ENCODE assay signal across 12 cellular contexts in the genomic region with DNA sequence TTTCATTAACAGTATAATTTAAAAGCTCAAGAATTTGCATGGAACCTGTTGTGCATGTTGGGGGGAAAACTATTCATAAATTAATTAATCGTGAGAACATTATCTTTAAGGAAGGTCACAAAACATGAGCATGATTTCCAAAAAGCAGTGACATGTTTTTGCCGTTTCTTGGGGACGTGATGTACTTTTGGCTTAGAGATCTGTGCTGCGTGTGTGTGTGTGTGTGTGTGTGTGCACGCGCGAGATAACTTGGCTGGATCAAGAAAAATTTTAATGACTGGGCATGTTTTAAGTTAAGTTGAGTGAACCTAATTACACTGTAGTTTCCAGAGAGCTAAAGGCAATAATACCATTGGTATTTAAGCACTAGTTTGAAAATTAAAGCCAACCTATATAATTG. TPM values are rescaled to one million over a fixed set of nuclear protein-coding genes. Genes with fewer than 3 reads are reported as not detected.
DNase-seq lines count a peak whose midpoint lies in the region; ATAC-seq and TF ChIP-seq lines count a peak whose summit lies in the region.
"Had no signal": no experiment of that assay in that cellular context is flagged by ENCODE, and none has a peak within 500 bp of the region (broad histone marks: within the 10 kb centered on the region; RNA-seq: fewer than 3 reads in every experiment).

No MANE protein-coding gene starts in this region.

- no peaks in the 10 kb centered on the region for H3K27me3 ChIP-seq in parathyroid adenoma (ENCODE audit: control insufficient read depth, insufficient read depth, low read length)
- H3K27me3 ChIP-seq in upper lobe of right lung: no peaks in the 10 kb centered on the region
- H3K27me3 ChIP-seq in effector memory CD4-positive, alpha-beta T cell (replicated peaks; ENCODE audit: control insufficient read depth, insufficient read depth, low read length, poor library complexity, severe bottlenecking): no peaks in the 10 kb centered on the region

- no peak overlapping the region for H3K4me3 ChIP-seq in parathyroid adenoma (ENCODE audit: low read depth, low read length)
- H3K4me3 ChIP-seq in upper lobe of right lung: no peak overlapping the region
- H3K4me3 ChIP-seq in effector memory CD4-positive, alpha-beta T cell (ENCODE audit: insufficient read depth, low read depth, low read length, poor library complexity, severe bottlenecking): no peak overlapping the region
- H3K4me3 ChIP-seq: A549 had no signal

- DNase-seq in activated T-cell treated with anti-CD3 and anti-CD28 coated beads, Interleukin-2, amount 50 U/mL, for 24 hours: no peak
- no peak for DNase-seq in activated T-cell treated with anti-CD3 and anti-CD28 coated beads, Interleukin-2, amount 50 U/mL, for 1 hour
- DNase-seq in Right ventricle myocardium superior: no peak
- no peak for DNase-seq in upper lobe of right lung
- DNase-seq in effector memory CD4-positive, alpha-beta T cell: no peak
- no peak for DNase-seq in DMS79 treated with DMSO at 0.1 percent for 48 hours (lab: John Stamatoyannopoulos, UW)
- DNase-seq: activated CD8-positive, alpha-beta memory T cell treated with anti-CD3 and anti-CD28 coated beads, Interleukin-2, amount 50 U/mL, for 4 hours; stimulated activated CD4-positive, alpha-beta T cell treated with anti-CD3 and anti-CD28 coated beads, Interleukin-4, amount 100 ng/mL, for 1 hour had no signal

- peak overlapping the region; percentile 22 for H3K4me2 ChIP-seq in parathyroid adenoma (ENCODE audit: low read length)
- H3K4me2 ChIP-seq: A549 had no signal

- intact Hi-C loops in Right ventricle myocardium superior (cut with DNase I) (no loop called here), upper lobe of right lung (cut with DNase I) (no loop called here)

- no peak overlapping the region for H2AFZ ChIP-seq in parathyroid adenoma

- peaks cover 16% of the 10 kb centered on the region for H3K4me1 Mint-ChIP-seq in activated T-cell treated with anti-CD3 and anti-CD28 coated beads, Interleukin-2, amount 50 U/mL, for 24 hours (ENCODE audit: low read depth)

- H3K36me3 ChIP-seq in parathyroid adenoma (ENCODE audit: control insufficient read depth, insufficient read depth, low read length) (no peaks in the 10 kb centered on the region), upper lobe of right lung (peaks cover 4% of the 10 kb centered on the region)
- H3K36me3 ChIP-seq in effector memory CD4-positive, alpha-beta T cell (ENCODE audit: control insufficient read depth, insufficient read depth, low read length): no peaks in the 10 kb centered on the region

- H3K9me3 ChIP-seq in parathyroid adenoma (ENCODE audit: control insufficient read depth, low read length) (no peaks in the 10 kb centered on the region), upper lobe of right lung (no peaks in the 10 kb centered on the region)
- no peaks in the 10 kb centered on the region for H3K9me3 ChIP-seq in effector memory CD4-positive, alpha-beta T cell (ENCODE audit: control insufficient read depth, low read length)
- H3K9me3 ChIP-seq: A549 had no signal

- H3K27ac Mint-ChIP-seq in activated T-cell treated with anti-CD3 and anti-CD28 coated beads, Interleukin-2, amount 50 U/mL, for 24 hours: no peak overlapping the region
- H3K27ac Mint-ChIP-seq: type B pancreatic cell had no signal

- H3K4me3 Mint-ChIP-seq in activated T-cell treated with anti-CD3 and anti-CD28 coated beads, Interleukin-2, amount 50 U/mL, for 24 hours: peak overlapping the region; percentile 26
- H3K4me3 Mint-ChIP-seq: type B pancreatic cell had no signal

- no peak overlapping the region for H3K9ac ChIP-seq in parathyroid adenoma

- TF ChIP-seq CTCF in parathyroid adenoma (IDR thresholded peaks at IDR 0.05) (no peak), upper lobe of right lung (IDR thresholded peaks at IDR 0.05) (no peak)

- H3K79me2 ChIP-seq in parathyroid adenoma: peaks cover 25% of the 10 kb centered on the region

- H3K27ac ChIP-seq in parathyroid adenoma (peak overlapping the region; percentile 67), upper lobe of right lung (peak overlapping the region; percentile 74)
- H3K27ac ChIP-seq in effector memory CD4-positive, alpha-beta T cell (ENCODE audit: insufficient read depth, low read length, poor library complexity, severe bottlenecking): no peak overlapping the region
- H3K27ac ChIP-seq: A549 had no signal

- no peaks in the 10 kb centered on the region for H3K9me3 Mint-ChIP-seq in activated T-cell treated with anti-CD3 and anti-CD28 coated beads, Interleukin-2, amount 50 U/mL, for 24 hours
- H3K9me3 Mint-ChIP-seq: type B pancreatic cell had no signal

- H3K4me1 ChIP-seq in parathyroid adenoma (peaks cover 24% of the 10 kb centered on the region), upper lobe of right lung (peaks cover 82% of the 10 kb centered on the region)
- H3K4me1 ChIP-seq in effector memory CD4-positive, alpha-beta T cell (ENCODE audit: control insufficient read depth, insufficient read depth, low read length, poor library complexity, severe bottlenecking): peaks cover 4% of the 10 kb centered on the region
- H3K4me1 ChIP-seq: A549 had no signal

- H3K36me3 Mint-ChIP-seq in activated T-cell treated with anti-CD3 and anti-CD28 coated beads, Interleukin-2, amount 50 U/mL, for 24 hours (ENCODE audit: low read depth): no peaks in the 10 kb centered on the region
- H3K36me3 Mint-ChIP-seq: type B pancreatic cell had no signal

- peak; percentile 45 for ATAC-seq in Right ventricle myocardium superior (ENCODE audit: poor library complexity)
- ATAC-seq in upper lobe of right lung: peak; percentile 16
- no peak for ATAC-seq in GM19023 (IDR thresholded peaks at IDR 0.05; ENCODE audit: unreplicated experiment)
- ATAC-seq: A549 had no signal

- peaks cover 23% of the 10 kb centered on the region for H3K27me3 Mint-ChIP-seq in activated T-cell treated with anti-CD3 and anti-CD28 coated beads, Interleukin-2, amount 50 U/mL, for 24 hours

RNA-seq across cellular contexts. Expression of a gene that starts 51.4 kb away (rescaled TPM):
- total RNA-seq in Right ventricle myocardium superior (64.8 TPM), upper lobe of right lung (221 TPM)
